In the genomic region with DNA sequence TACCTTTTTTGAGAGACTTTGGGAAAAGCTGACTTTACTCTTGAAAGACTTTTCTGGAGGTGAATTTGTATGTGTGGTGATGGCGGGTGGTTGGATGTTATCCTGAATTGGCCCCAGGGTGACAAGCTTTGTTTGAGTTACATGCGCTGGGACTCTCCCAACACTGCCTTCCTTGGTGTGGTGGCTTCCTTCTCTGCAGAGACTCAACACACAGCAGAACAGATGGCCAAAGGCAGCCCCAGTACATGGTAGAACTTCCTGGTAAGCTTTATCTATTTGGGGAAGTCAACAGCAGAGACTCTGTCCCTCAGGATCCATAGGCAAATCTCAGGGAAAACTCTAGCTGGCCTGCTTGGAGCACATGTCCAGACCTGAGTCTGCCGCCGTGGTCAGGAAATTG, we compare ENCODE assay signal across 1 cellular context.
TF ChIP-seq lines count a peak whose summit lies in the region.

No MANE protein-coding gene starts in this region.

TF ChIP-seq in K562, 482 proteins besides CTCF, POLR2A, EP300 and RAD21:
- TF ChIP-seq SMC3 (conservative IDR thresholded peaks at IDR 0.05; ENCODE audit: insufficient read depth, low read depth, low read length) (no peak), PTRF (tag; IDR thresholded peaks at IDR 0.05) (no peak), FIP1L1 (IDR thresholded peaks at IDR 0.05; ENCODE audit: low read depth, low read length, poor library complexity, severe bottlenecking) (no peak)
TF ChIP-seq in K562: peak in this region for 0.
